Comparison of ENCODE assay signal across 8 cellular contexts in genomic region chr17:42566873-42567573, GRCh38. TPM values are rescaled to one million over a fixed set of nuclear protein-coding genes. Genes with fewer than 3 reads are reported as not detected.
A peak's percentile ranks its signal among the peaks of the same experiment; 100 is the strongest.
DNase-seq lines count a peak whose midpoint lies in the region; ATAC-seq and TF ChIP-seq lines count a peak whose summit lies in the region.

Gene MLX (plus strand): TSS chr17:42567100. CDS start chr17:42567125, 25 bp downstream.

- no peaks in the 10 kb centered on the region for H4K20me1 ChIP-seq in MM.1S (ENCODE audit: insufficient read depth, low read length)
- no peaks in the 10 kb centered on the region for H4K20me1 ChIP-seq in neural cell (ENCODE audit: insufficient read depth)

- H3K4me1 Mint-ChIP-seq in Caco-2 (ENCODE audit: low read depth, unreplicated experiment) = peaks cover 15% of the 10 kb centered on the region
- peaks cover 50% of the 10 kb centered on the region for H3K4me1 Mint-ChIP-seq in stimulated activated naive CD8-positive, alpha-beta T cell treated with anti-CD3 and anti-CD28 coated beads, Interleukin-15, Interleukin-2, amounts not matched to agents 100 ng/mL and 50 ng/mL, for 24 hours (ENCODE audit: low read depth)

- peaks cover 13% of the 10 kb centered on the region for H3K4me1 ChIP-seq in Caco-2
- peaks cover 17% of the 10 kb centered on the region for H3K4me1 ChIP-seq in MM.1S (ENCODE audit: low read length)

- CTCF ChIA-PET in Caco-2 (lab: Charles Lee) = interaction anchor here (0.7 to 1.4 kb wide), 2 partner anchors 11 to 12 kb away, joined by 3 to 17 read pairs; partner anchors contain the start of gene PSMC3IP

- H3K27me3 ChIP-seq in Caco-2 (replicated peaks; ENCODE audit: control insufficient read depth, insufficient read depth, low read length) (no peaks in the 10 kb centered on the region), MM.1S (replicated peaks; ENCODE audit: insufficient read depth, low read length) (no peaks in the 10 kb centered on the region), neural cell (ENCODE audit: insufficient read depth, low read depth, low read length) (no peaks in the 10 kb centered on the region)

- peak within 1 kb of the TSS; percentile 95 for H3K27ac Mint-ChIP-seq in Caco-2 (ENCODE audit: unreplicated experiment)
- H3K27ac Mint-ChIP-seq in stimulated activated naive CD8-positive, alpha-beta T cell treated with anti-CD3 and anti-CD28 coated beads, Interleukin-15, Interleukin-2, amounts not matched to agents 100 ng/mL and 50 ng/mL, for 24 hours = peak within 1 kb of the TSS; percentile 97

- peak; percentile 23 for TF ChIP-seq EP300 in neural cell (conservative IDR thresholded peaks at IDR 0.05; ENCODE audit: poor library complexity, severe bottlenecking)

- H3K9me3 Mint-ChIP-seq in Caco-2 (ENCODE audit: unreplicated experiment) = no peaks in the 10 kb centered on the region
- no peaks in the 10 kb centered on the region for H3K9me3 Mint-ChIP-seq in stimulated activated naive CD8-positive, alpha-beta T cell treated with anti-CD3 and anti-CD28 coated beads, Interleukin-15, Interleukin-2, amounts not matched to agents 100 ng/mL and 50 ng/mL, for 24 hours

- H3K9me2 ChIP-seq in MM.1S (replicated peaks; ENCODE audit: insufficient read depth, low read length) (no peaks in the 10 kb centered on the region), neural cell (ENCODE audit: insufficient read depth, low read length) (no peaks in the 10 kb centered on the region)

- H3K36me3 ChIP-seq in Caco-2 (ENCODE audit: control insufficient read depth, insufficient read depth, low read length) (peaks cover 17% of the 10 kb centered on the region), MM.1S (replicated peaks; ENCODE audit: insufficient read depth, low read length) (peaks cover 3% of the 10 kb centered on the region; the same call in 1 of the 2 replicates), neural cell (ENCODE audit: insufficient read depth, low read length) (no peaks in the 10 kb centered on the region)

- TF ChIP-seq CTCF in Caco-2 (IDR thresholded peaks at IDR 0.05; ENCODE audit: insufficient read depth in 1 of 2, low read depth in 1 of 2, low read length in 1 of 2, severe bottlenecking in 1 of 2, unreplicated experiment in 1 of 2) (peak in 1 of 2 experiments; percentile 22), MM.1S (IDR thresholded peaks at IDR 0.05; ENCODE audit: low read length) (no peak), neural cell (IDR thresholded peaks at IDR 0.05; ENCODE audit: poor library complexity, severe bottlenecking) (peak; percentile 17)

- ATAC-seq in GM21786 (IDR thresholded peaks at IDR 0.05; ENCODE audit: unreplicated experiment) = peak; percentile 59

- peak within 1 kb of the TSS; percentile 94 for H3K4me2 ChIP-seq in MM.1S (ENCODE audit: low read depth, low read length)
- peak within 1 kb of the TSS; percentile 88 for H3K4me2 ChIP-seq in neural cell (ENCODE audit: low read length)

- H3K27ac ChIP-seq in MM.1S (ENCODE audit: low read length) = peak within 1 kb of the TSS; percentile 50; the same call in 1 of the 2 replicates
- H3K27ac ChIP-seq in neural cell (ENCODE audit: low read length) = peak within 1 kb of the TSS; percentile 84

- peak within 1 kb of the TSS; percentile 69 for H2AFZ ChIP-seq in MM.1S (ENCODE audit: low read length)
- H2AFZ ChIP-seq in neural cell (ENCODE audit: low read depth, low read length) = peak within 1 kb of the TSS; percentile 85

- TSS peak; percentile 3 for BruUV-seq in Caco-2 (replicated peaks; lab: Mats Ljungman, UMichigan)

- DNase-seq in Caco-2 (peak; percentile 92 to 96), MM.1S (peak; percentile 93), SHP77 (lab: John Stamatoyannopoulos, UW) (peak; percentile 77 to 94), fibroblast of the conjunctiva (ENCODE audit: low read depth) (peak; percentile 88)
- peak; percentile 97 for DNase-seq in activated effector memory CD4-positive, alpha-beta T cell treated with anti-CD3 and anti-CD28 coated beads, Interleukin-2, amount 50 U/mL, for 16 hours

- H3K9ac ChIP-seq in MM.1S (ENCODE audit: low read length) (peak within 1 kb of the TSS; percentile 80), neural cell (ENCODE audit: low read length) (peak within 1 kb of the TSS; percentile 89)

- H3K4me3 Mint-ChIP-seq in Caco-2 (ENCODE audit: unreplicated experiment) = peak within 1 kb of the TSS; percentile 95
- H3K4me3 Mint-ChIP-seq in stimulated activated naive CD8-positive, alpha-beta T cell treated with anti-CD3 and anti-CD28 coated beads, Interleukin-15, Interleukin-2, amounts not matched to agents 100 ng/mL and 50 ng/mL, for 24 hours = peak within 1 kb of the TSS; percentile 97

- no peaks in the 10 kb centered on the region for H3K27me3 Mint-ChIP-seq in Caco-2 (ENCODE audit: insufficient read depth, unreplicated experiment)
- H3K27me3 Mint-ChIP-seq in stimulated activated naive CD8-positive, alpha-beta T cell treated with anti-CD3 and anti-CD28 coated beads, Interleukin-15, Interleukin-2, amounts not matched to agents 100 ng/mL and 50 ng/mL, for 24 hours = no peaks in the 10 kb centered on the region

- H3K36me3 Mint-ChIP-seq in Caco-2 (ENCODE audit: insufficient read depth, unreplicated experiment) = peaks cover 96% of the 10 kb centered on the region
- H3K36me3 Mint-ChIP-seq in stimulated activated naive CD8-positive, alpha-beta T cell treated with anti-CD3 and anti-CD28 coated beads, Interleukin-15, Interleukin-2, amounts not matched to agents 100 ng/mL and 50 ng/mL, for 24 hours (ENCODE audit: low read depth) = peaks cover 54% of the 10 kb centered on the region

- POLR2A ChIA-PET in Caco-2 (lab: Charles Lee) = interaction anchor here (1.4 kb wide), 1 partner anchor 13 kb away, joined by 6 read pairs; no protein-coding TSS in a partner anchor

- H3K79me2 ChIP-seq in MM.1S (ENCODE audit: low read length) (peaks cover 74% of the 10 kb centered on the region), neural cell (replicated peaks; ENCODE audit: insufficient read depth, low read length) (peaks cover 16% of the 10 kb centered on the region)

- H3F3A ChIP-seq in MM.1S (ENCODE audit: insufficient read depth, low read length) = peaks cover 13% of the 10 kb centered on the region; the same call in 1 of the 2 replicates
- H3F3A ChIP-seq in neural cell (ENCODE audit: insufficient read depth, low read length, poor library complexity, severe bottlenecking) = no peaks in the 10 kb centered on the region

- peak within 1 kb of the TSS; percentile 49 for H3K4me3 ChIP-seq in Caco-2 (ENCODE audit: low read depth, low read length)
- peak within 1 kb of the TSS; percentile 97 for H3K4me3 ChIP-seq in MM.1S (ENCODE audit: low read length)
- peak within 1 kb of the TSS; percentile 98 for H3K4me3 ChIP-seq in neural cell (ENCODE audit: low read length)

- intact Hi-C loops in Caco-2 (cut with micrococcal nuclease; ENCODE audit: unreplicated experiment) = no loop called here

- TF ChIP-seq RAD21 in neural cell (conservative IDR thresholded peaks at IDR 0.05) = no peak

- H3K9me3 ChIP-seq in Caco-2 (no peaks in the 10 kb centered on the region), MM.1S (replicated peaks; ENCODE audit: insufficient read depth, low read length) (no peaks in the 10 kb centered on the region), neural cell (ENCODE audit: low read length) (no peaks in the 10 kb centered on the region)

TF ChIP-seq in neural cell, 6 proteins besides CTCF, POLR2A, EP300 and RAD21:
- TF ChIP-seq MXI1 (conservative IDR thresholded peaks at IDR 0.05; ENCODE audit: poor library complexity, severe bottlenecking) = peak; percentile 77
- TF ChIP-seq SMC3 (conservative IDR thresholded peaks at IDR 0.05; ENCODE audit: poor library complexity) = no peak
- TF ChIP-seq POLR2AphosphoS5 (IDR thresholded peaks at IDR 0.05) = peak; percentile 90
- peak; percentile 48 for TF ChIP-seq TAF1 (IDR thresholded peaks at IDR 0.05; ENCODE audit: low read depth)
- peak; percentile 35 for TF ChIP-seq REST (IDR thresholded peaks at IDR 0.05; ENCODE audit: borderline replicate concordance)

RNA-seq across cellular contexts. Expression of gene MLX, which starts in this region (rescaled TPM):
- 37.5 and 41.2 TPM in 2 replicates for total RNA-seq in Caco-2 (2022)
- 35.7 and 47.2 TPM in 2 replicates for polyA plus RNA-seq in neural cell
- 41.1 and 45.0 TPM in 2 replicates for polyA minus RNA-seq in neural cell

Comparison
In these comparisons a context has a peak if more than half of its experiments do, and no peak if none do; other contexts are left out.
1. Peak in every context shown above with its lines: DNase-seq, ATAC-seq, H3K4me3 ChIP-seq and H3K27ac ChIP-seq.